In genomic region chr18:59357928-59358327, GRCh38 we compare ENCODE assay signal across 1 cellular context.
TF ChIP-seq lines count a peak whose summit lies in the region.

No MANE protein-coding gene starts in this region.

TF ChIP-seq in GM12878, 131 proteins besides CTCF, POLR2A, EP300 and RAD21 (continued from another document):
- TF ChIP-seq ZBTB40 (IDR thresholded peaks at IDR 0.05; ENCODE audit: borderline replicate concordance) = no peak
- TF ChIP-seq CHD1 (IDR thresholded peaks at IDR 0.05; ENCODE audit: low read depth, low read length) = no peak
- no peak for TF ChIP-seq GATAD2B (conservative IDR thresholded peaks at IDR 0.05; ENCODE audit: low read depth)
- TF ChIP-seq EED (IDR thresholded peaks at IDR 0.05; ENCODE audit: low read depth) = no peak
- no peak for TF ChIP-seq SP1 (IDR thresholded peaks at IDR 0.05; ENCODE audit: low read depth, low read length)
- no peak for TF ChIP-seq SRF (IDR thresholded peaks at IDR 0.05; ENCODE audit: low read depth in 2 of 2, low read length in 2 of 2)
- no peak for TF ChIP-seq ZBTB11 (CRISPR knock-in tag; IDR thresholded peaks at IDR 0.05)
- TF ChIP-seq KLF5 (IDR thresholded peaks at IDR 0.05; ENCODE audit: partially characterized antibody) = no peak
- TF ChIP-seq HSF1 (IDR thresholded peaks at IDR 0.05; ENCODE audit: low read depth, low read length) = no peak
- no peak for TF ChIP-seq MEF2A (IDR thresholded peaks at IDR 0.05; ENCODE audit: insufficient read depth, low read depth, low read length)
- TF ChIP-seq USF2 (IDR thresholded peaks at IDR 0.05; ENCODE audit: borderline replicate concordance, low read depth, low read length) = no peak
- no peak for TF ChIP-seq SUPT20H (IDR thresholded peaks at IDR 0.05; ENCODE audit: borderline replicate concordance, control insufficient read depth, low read depth, low read length)
- TF ChIP-seq FOXK2 (IDR thresholded peaks at IDR 0.05) = no peak
- TF ChIP-seq POLR2AphosphoS5 (IDR thresholded peaks at IDR 0.05; ENCODE audit: low read length) = no peak
- no peak for TF ChIP-seq TBL1XR1 (IDR thresholded peaks at IDR 0.05; ENCODE audit: low read depth, low read length)
